In genomic region chr4:123585111-123585510, GRCh38 we compare ENCODE assay signal across 31 cellular contexts.
"Had no signal": no experiment of that assay in that cellular context is flagged by ENCODE, and none has a peak within 500 bp of the region (broad histone marks: within the 10 kb centered on the region; RNA-seq: fewer than 3 reads in every experiment).

No MANE protein-coding gene starts in this region.

- ATAC-seq: esophagus mucosa; gastrocnemius medialis; left lung; mucosa of descending colon; natural killer cell treated with Interleukin-12 subunit alpha and Interleukin-12 subunit beta and Interleukin-15 and Interleukin-18, amount 100 ng/mL, for 72 hours; sciatic nerve; stimulated activated naive CD8-positive, alpha-beta T cell treated with anti-CD3 and anti-CD28 coated beads, Interleukin-15, amount 100 ng/mL, for 72 hours; upper lobe of right lung had no signal

- H3K36me3 ChIP-seq: gastrocnemius medialis, left lung, prostate gland, right atrium auricular region, suprapubic skin, transverse colon, upper lobe of right lung, uterus had no signal

- H3K27me3 Mint-ChIP-seq: dendritic cell treated with granulocyte-macrophage colony-stimulating factor and Interleukin-4, amounts not matched to agents 40 ng/mL and 50 ng/mL, for 4 days; naive B cell; natural killer cell treated with Interleukin-12 subunit alpha and Interleukin-12 subunit beta and Interleukin-15 and Interleukin-18, amount 100 ng/mL, for 72 hours; stimulated activated naive CD8-positive, alpha-beta T cell treated with anti-CD3 and anti-CD28 coated beads, Interleukin-15, amount 100 ng/mL, for 72 hours had no signal

- H3K4me3 ChIP-seq: gastrocnemius medialis, left lung, mucosa of descending colon, prostate gland, right atrium auricular region, smooth muscle cell, suprapubic skin, transverse colon, upper lobe of right lung, uterus had no signal

- H3K27ac ChIP-seq: epithelial cell of prostate, gastrocnemius medialis, left lung, prostate gland, right atrium auricular region, suprapubic skin, transverse colon, upper lobe of right lung, uterus had no signal

- H3K27me3 ChIP-seq: gastrocnemius medialis, left lung, right atrium auricular region, suprapubic skin, transverse colon, upper lobe of right lung, uterus had no signal

- H3K4me1 ChIP-seq: prostate gland, right atrium auricular region, uterus had no signal

- H3K4me3 Mint-ChIP-seq: dendritic cell treated with granulocyte-macrophage colony-stimulating factor and Interleukin-4, amounts not matched to agents 40 ng/mL and 50 ng/mL, for 4 days; endodermal cell; mesothelial cell of epicardium; naive B cell; natural killer cell treated with Interleukin-12 subunit alpha and Interleukin-12 subunit beta and Interleukin-15 and Interleukin-18, amount 100 ng/mL, for 72 hours; neural crest cell; stimulated activated naive CD8-positive, alpha-beta T cell treated with anti-CD3 and anti-CD28 coated beads, Interleukin-15, amount 100 ng/mL, for 72 hours had no signal

- DNase-seq: effector CD8-positive, alpha-beta T cell; endodermal cell; foreskin fibroblast; gastrocnemius medialis; head of caudate nucleus; kidney; left lung; mesenchymal stem cell; mucosa of descending colon; naive B cell; nucleus accumbens; stimulated activated CD4-positive, alpha-beta T cell treated with anti-CD3 and anti-CD28 coated beads, Interleukin-12 subunit alpha, Interleukin-12 subunit beta, amount 100 ng/mL, for 4 hours; stimulated activated CD4-positive, alpha-beta T cell treated with anti-CD3 and anti-CD28 coated beads, Interleukin-1b, Interleukin-23, amount 100 ng/mL, for 48 hours; stimulated activated CD4-positive, alpha-beta T cell treated with anti-CD3 and anti-CD28 coated beads, Interleukin-4, amount 100 ng/mL, for 1 hour; stimulated activated CD8-positive, alpha-beta memory T cell treated with anti-CD3 and anti-CD28 coated beads, Interleukin-4, amount 100 ng/mL, for 48 hours; stimulated activated naive CD4-positive, alpha-beta T cell; stimulated activated naive CD8-positive, alpha-beta T cell treated with anti-CD3 and anti-CD28 coated beads, Interleukin-15, amount 100 ng/mL, for 72 hours; transverse colon; upper lobe of right lung; uterus had no signal

- H3K27ac Mint-ChIP-seq: dendritic cell treated with granulocyte-macrophage colony-stimulating factor and Interleukin-4, amounts not matched to agents 40 ng/mL and 50 ng/mL, for 4 days; endodermal cell; mesothelial cell of epicardium; natural killer cell treated with Interleukin-12 subunit alpha and Interleukin-12 subunit beta and Interleukin-15 and Interleukin-18, amount 100 ng/mL, for 72 hours; stimulated activated naive CD8-positive, alpha-beta T cell treated with anti-CD3 and anti-CD28 coated beads, Interleukin-15, amount 100 ng/mL, for 72 hours had no signal

- H3K9me3 ChIP-seq: gastrocnemius medialis, prostate gland, suprapubic skin, uterus had no signal

- H3K4me2 ChIP-seq: smooth muscle cell had no signal
